ENCODE assay signal across 9 cellular contexts in genomic region chr22:39545310-39546063, GRCh38. TPM values are rescaled to one million over a fixed set of nuclear protein-coding genes. Genes with fewer than 3 reads are reported as not detected.
A peak's percentile ranks its signal among the peaks of the same experiment; 100 is the strongest.
DNase-seq lines count a peak whose midpoint lies in the region; ATAC-seq, FAIRE-seq and TF ChIP-seq lines count a peak whose summit lies in the region.
"Had no signal": no experiment of that assay in that cellular context is flagged by ENCODE, and none has a peak within 500 bp of the region (broad histone marks: within the 10 kb centered on the region; RNA-seq: fewer than 3 reads in every experiment).

No MANE protein-coding gene starts in this region.

- H3K4me1 Mint-ChIP-seq in MCF 10A (ENCODE audit: insufficient read depth, unreplicated experiment) (peaks cover 8% of the 10 kb centered on the region), type B pancreatic cell (ENCODE audit: unreplicated experiment) (no peaks in the 10 kb centered on the region)

- no peak overlapping the region for H2AFZ ChIP-seq in mammary epithelial cell (ENCODE audit: low read depth, low read length)

- POLR2A ChIA-PET in MCF 10A (lab: Yijun Ruan, JAX) = interaction anchor here (1.2 kb wide), 1 partner anchor 497 kb away, joined by 3 read pairs; no protein-coding TSS in a partner anchor

- peaks cover 2% of the 10 kb centered on the region for H3K27me3 ChIP-seq in mammary epithelial cell (ENCODE audit: insufficient read depth, low read length)
- H3K27me3 ChIP-seq in liver (ENCODE audit: control insufficient read depth in 4 of 4, insufficient read depth in 4 of 4, low read length in 3 of 4) = peaks cover 0 to 5% (median 1%) of the 10 kb centered on the region in 4 donors

- WGBS in mammary epithelial cell (ENCODE audit: low coverage, missing lambda C conversion rate) = 49% methylated on average over 25 of the region's 31 CpGs
- WGBS in liver = 30% methylated on average over 31 of the region's 31 CpGs

- no peak overlapping the region for H3K4me3 Mint-ChIP-seq in MCF 10A (ENCODE audit: unreplicated experiment)
- H3K4me3 Mint-ChIP-seq in type B pancreatic cell = no peak overlapping the region

- no peaks in the 10 kb centered on the region for H4K20me1 ChIP-seq in mammary epithelial cell (ENCODE audit: insufficient read depth, low read length)

- H3K36me3 Mint-ChIP-seq in MCF 10A (ENCODE audit: insufficient read depth, unreplicated experiment) (no peaks in the 10 kb centered on the region), type B pancreatic cell (no peaks in the 10 kb centered on the region)

- TF ChIP-seq RAD21 in liver (IDR thresholded peaks at IDR 0.05) = no peak

- H3K79me2 ChIP-seq in mammary epithelial cell (ENCODE audit: insufficient read depth, low read length) = no peaks in the 10 kb centered on the region

- in situ Hi-C loops in mammary epithelial cell (cut with MboI; ENCODE audit: low sequenced_read_pairs in 2 of 2) = loop anchor here in 1 of 2 donors (25.0 kb wide), 1 partner anchor 642 kb away; the partner anchor contains the start of gene TNRC6B

- H3K9me3 ChIP-seq in mammary epithelial cell (replicated peaks; ENCODE audit: insufficient read depth, low read length) (no peaks in the 10 kb centered on the region), liver (ENCODE audit: control insufficient read depth in 4 of 4, low read length in 3 of 4) (no peaks in the 10 kb centered on the region)

- dilution Hi-C loops in mammary epithelial cell (cut with HindIII; ENCODE audit: low sequenced_read_pairs) = no loop called here

- TF ChIP-seq CTCF in mammary epithelial cell (conservative IDR thresholded peaks at IDR 0.05 in 1 of 2, IDR thresholded peaks at IDR 0.05 in 1 of 2; ENCODE audit: extremely low read depth in 1 of 2, insufficient read depth in 1 of 2, low read depth in 1 of 2, low read length in 2 of 2) (no peak), MCF 10A (IDR thresholded peaks at IDR 0.05; ENCODE audit: unreplicated experiment) (no peak), liver (IDR thresholded peaks at IDR 0.05; ENCODE audit: low read depth, low read length, missing input control) (no peak), type B pancreatic cell (conservative IDR thresholded peaks at IDR 0.05) (no peak)

- intact Hi-C loops in mammary epithelial cell (cut with micrococcal nuclease) = no loop called here
- intact Hi-C loops in MCF 10A (cut with micrococcal nuclease) = no loop called here

- BruUV-seq in mammary epithelial cell (replicated peaks; lab: Mats Ljungman, UMichigan) (no TSS peak), MCF 10A (replicated peaks; lab: Mats Ljungman, UMichigan) (no TSS peak)

- H3K36me3 ChIP-seq in mammary epithelial cell (ENCODE audit: insufficient read depth, low read length) (no peaks in the 10 kb centered on the region), liver (ENCODE audit: control insufficient read depth in 4 of 4, insufficient read depth in 3 of 4, low read depth in 1 of 4, low read length in 3 of 4) (no peaks in the 10 kb centered on the region)

- no peak overlapping the region for H3K27ac ChIP-seq in mammary epithelial cell (ENCODE audit: insufficient read depth, low read depth, low read length)
- H3K27ac ChIP-seq in liver (ENCODE audit: low read depth in 1 of 2, low read length in 2 of 2) = no peak overlapping the region
- H3K27ac ChIP-seq: C4-2B had no signal

- no peaks in the 10 kb centered on the region for H3K9me3 Mint-ChIP-seq in MCF 10A (ENCODE audit: unreplicated experiment)
- H3K9me3 Mint-ChIP-seq in type B pancreatic cell = no peaks in the 10 kb centered on the region

- H3K27ac Mint-ChIP-seq in MCF 10A (ENCODE audit: low read depth, unreplicated experiment) (no peak overlapping the region), type B pancreatic cell (peak overlapping the region; percentile 33)

- H3K4me2 ChIP-seq in mammary epithelial cell (ENCODE audit: insufficient read depth, low read depth, low read length) = no peak overlapping the region

- CTCF ChIA-PET in mammary epithelial cell (lab: Charles Lee; ENCODE audit: low non-redundant PET) = no interaction called here
- CTCF ChIA-PET in MCF 10A (lab: Yijun Ruan, JAX) = interaction anchor here (0.6 to 26.5 kb wide), 4 partner anchors 10 to 486 kb away, joined by 3 to 471 read pairs (median 9); no protein-coding TSS in a partner anchor

- H3K4me3 ChIP-seq in mammary epithelial cell (replicated peaks in 1 of 3; ENCODE audit: insufficient read depth in 1 of 3, low read depth in 2 of 3, low read length in 3 of 3) (no peak overlapping the region), liver (ENCODE audit: low read depth in 1 of 3, low read length in 3 of 3) (no peak overlapping the region)

- H3K9ac ChIP-seq in mammary epithelial cell (ENCODE audit: insufficient read depth, low read length) = no peak overlapping the region
- H3K9ac ChIP-seq in liver (ENCODE audit: low read depth in 1 of 2, low read length in 2 of 2) = no peak overlapping the region

- no peak for ATAC-seq in GM19351 (IDR thresholded peaks at IDR 0.05; ENCODE audit: unreplicated experiment)

- peaks cover 29% of the 10 kb centered on the region for H3K27me3 Mint-ChIP-seq in MCF 10A (ENCODE audit: insufficient read depth, unreplicated experiment)
- H3K27me3 Mint-ChIP-seq in type B pancreatic cell = peaks cover 66% of the 10 kb centered on the region

- DNase-seq in mammary epithelial cell = peak; percentile 32
- no peak for DNase-seq in MCF 10A (ENCODE audit: unreplicated experiment)
- peak; percentile 51 for DNase-seq in activated effector memory CD4-positive, alpha-beta T cell treated with Interleukin-2 at 50 U/mL for 16 hours
- no peak for DNase-seq in type B pancreatic cell (ENCODE audit: extremely low spot score, unreplicated experiment)
- DNase-seq in frontal cortex (ENCODE audit: low spot score in 2 of 2) = no peak
- DNase-seq in NCI-H128 (lab: John Stamatoyannopoulos, UW; ENCODE audit: unreplicated experiment) = no peak

- H3K4me1 ChIP-seq in mammary epithelial cell (ENCODE audit: insufficient read depth, low read length) = no peaks in the 10 kb centered on the region
- H3K4me1 ChIP-seq in liver (ENCODE audit: control insufficient read depth in 4 of 4, insufficient read depth in 4 of 4, low read length in 3 of 4) = no peaks in the 10 kb centered on the region

- no peak for FAIRE-seq in frontal cortex (lab: Jason Lieb, UNC)

TF ChIP-seq in liver, 16 proteins besides CTCF, POLR2A, EP300 and RAD21 (continues in another document):
- TF ChIP-seq EGR1 (IDR thresholded peaks at IDR 0.05; ENCODE audit: low read depth in 2 of 2) = no peak
- TF ChIP-seq REST (IDR thresholded peaks at IDR 0.05) = peak; percentile 100

RNA-seq across cellular contexts. Expression of gene RPS19BP1, which starts 12.9 kb away (rescaled TPM):
- total RNA-seq in mammary epithelial cell = 10 to 100 TPM; 35.7 to 81.3 TPM
- 89.0 TPM for polyA plus RNA-seq in mammary epithelial cell
- 12.5 TPM for polyA minus RNA-seq in mammary epithelial cell
- total RNA-seq in MCF 10A (2022) = 104 and 106 TPM in 2 replicates
- 10 to 100 TPM; 36.3 to 41.9 TPM for total RNA-seq in liver
- 10 to 100 TPM; 84.8 to 89.6 TPM for polyA plus RNA-seq in liver
- total RNA-seq in type B pancreatic cell (ENCODE audit: low replicate concordance) = 52.3 and 59.1 TPM in 2 replicates
- 19.6 TPM for total RNA-seq in frontal cortex

RNA-seq across cellular contexts. Expression of gene CACNA1I, which starts 25.1 kb away (rescaled TPM):
- total RNA-seq in mammary epithelial cell = under 1 TPM in 1 of 2 donors, not detected in 1; under 0.01 TPM
- 0.01 TPM for polyA plus RNA-seq in mammary epithelial cell
- polyA minus RNA-seq in mammary epithelial cell = not detected
- 0.02 TPM in 2 replicates for total RNA-seq in MCF 10A (2022)
- total RNA-seq in liver = under 1 TPM; under 0.01 to 0.14 TPM
- polyA plus RNA-seq in liver = under 1 TPM in 1 of 2 donors, not detected in 1; 0.01 TPM
- 0.60 and 1.1 TPM in 2 replicates for total RNA-seq in type B pancreatic cell (ENCODE audit: low replicate concordance)
- total RNA-seq in frontal cortex = 5.3 TPM

RNA-seq across cellular contexts. Expression of gene ATF4, which starts 25.1 kb away (rescaled TPM):
- total RNA-seq in mammary epithelial cell (100 to 1,000 TPM; 598 to 653 TPM), MCF 10A (2022) (717 and 764 TPM in 2 replicates), liver (100 to 1,000 TPM; 112 to 181 TPM), type B pancreatic cell (ENCODE audit: low replicate concordance) (315 and 398 TPM in 2 replicates), frontal cortex (92.9 TPM)
- polyA plus RNA-seq in mammary epithelial cell (904 TPM), liver (100 to 1,000 TPM; 157 to 211 TPM)
- polyA minus RNA-seq in mammary epithelial cell = 327 TPM

RNA-seq across cellular contexts. Expression of gene MIEF1, which starts 43.4 kb away (rescaled TPM):
- total RNA-seq in mammary epithelial cell = 10 to 100 TPM; 36.8 to 36.9 TPM
- 25.6 TPM for polyA plus RNA-seq in mammary epithelial cell
- polyA minus RNA-seq in mammary epithelial cell = 40.2 TPM
- total RNA-seq in MCF 10A (2022) = 37.0 and 40.2 TPM in 2 replicates
- 10 to 100 TPM; 19.7 to 31.1 TPM for total RNA-seq in liver
- 10 to 100 TPM; 12.9 to 21.8 TPM for polyA plus RNA-seq in liver
- 35.0 and 35.5 TPM in 2 replicates for total RNA-seq in type B pancreatic cell (ENCODE audit: low replicate concordance)
- total RNA-seq in frontal cortex = 16.3 TPM

Comparison
In these comparisons a context has a peak if more than half of its experiments do, and no peak if none do; other contexts are left out.
1. DNase-seq: peak in mammary epithelial cell (single experiment) and activated effector memory CD4-positive, alpha-beta T cell treated with Interleukin-2 at 50 U/mL for 16 hours (single experiment); none in MCF 10A (single experiment), type B pancreatic cell (single experiment), frontal cortex (0 of 2) and NCI-H128 (single experiment).